ENCODE assay signal across 1 cellular context in genomic region chr6:156564807-156565149, GRCh38.
TF ChIP-seq lines count a peak whose summit lies in the region.

No MANE protein-coding gene starts in this region.

TF ChIP-seq in HCT116, 20 proteins besides CTCF, POLR2A, EP300 and RAD21 (continued from another document):
- TF ChIP-seq ZBTB33 (IDR thresholded peaks at IDR 0.05; ENCODE audit: extremely low read depth, insufficient replicate concordance, low read length), result no peak
